1 cellular context compared by ENCODE assay signal in the genomic region with DNA sequence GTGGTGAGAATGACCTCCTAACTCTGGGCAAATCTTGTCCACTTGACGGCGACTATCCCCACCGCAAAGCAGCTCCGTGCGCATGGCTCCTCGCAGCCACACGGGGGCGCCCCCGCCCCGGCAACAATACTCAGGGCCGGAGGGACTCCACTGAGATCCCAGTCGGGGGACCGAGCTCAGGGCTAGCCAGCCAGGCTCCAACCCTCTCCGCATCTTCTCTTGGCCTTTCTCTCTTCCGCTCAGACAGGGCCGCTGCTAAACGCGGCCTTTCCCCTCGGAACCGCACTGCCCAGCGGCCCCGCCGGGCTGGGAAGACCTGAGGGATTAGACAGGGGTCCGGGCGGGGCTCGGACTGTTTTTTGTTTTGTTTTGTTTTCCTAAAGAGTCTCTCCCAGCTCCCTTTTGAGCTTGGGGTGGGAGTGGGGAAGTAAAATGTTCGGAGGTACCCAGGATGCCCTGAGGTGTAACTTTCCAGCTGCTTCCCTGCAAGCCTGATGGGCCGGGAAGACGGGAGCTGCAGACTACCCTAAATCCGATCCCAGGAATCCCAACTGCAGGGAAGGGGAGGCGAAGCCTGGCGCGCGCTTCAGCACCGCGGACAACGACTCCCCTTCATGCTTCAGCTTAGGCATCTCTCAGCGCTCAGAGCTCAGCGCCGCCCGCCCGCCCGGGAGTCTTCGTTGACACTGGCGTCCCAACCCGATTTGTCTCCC.
TF ChIP-seq lines count a peak whose summit lies in the region.

No MANE protein-coding gene starts in this region.

TF ChIP-seq in A549, 52 proteins besides CTCF, POLR2A, EP300 and RAD21 (continued from another document):
- TF ChIP-seq, protein P1, sequence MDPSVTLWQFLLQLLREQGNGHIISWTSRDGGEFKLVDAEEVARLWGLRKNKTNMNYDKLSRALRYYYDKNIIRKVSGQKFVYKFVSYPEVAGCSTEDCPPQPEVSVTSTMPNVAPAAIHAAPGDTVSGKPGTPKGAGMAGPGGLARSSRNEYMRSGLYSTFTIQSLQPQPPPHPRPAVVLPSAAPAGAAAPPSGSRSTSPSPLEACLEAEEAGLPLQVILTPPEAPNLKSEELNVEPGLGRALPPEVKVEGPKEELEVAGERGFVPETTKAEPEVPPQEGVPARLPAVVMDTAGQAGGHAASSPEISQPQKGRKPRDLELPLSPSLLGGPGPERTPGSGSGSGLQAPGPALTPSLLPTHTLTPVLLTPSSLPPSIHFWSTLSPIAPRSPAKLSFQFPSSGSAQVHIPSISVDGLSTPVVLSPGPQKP (IDR thresholded peaks at IDR 0.05; ENCODE audit: low read depth, low read length): no peak
- no peak for TF ChIP-seq MYC (IDR thresholded peaks at IDR 0.05; ENCODE audit: borderline replicate concordance, low read length)
- TF ChIP-seq HOXA7 (CRISPR knock-in tag; IDR thresholded peaks at IDR 0.05): no peak
- TF ChIP-seq, protein P2, sequence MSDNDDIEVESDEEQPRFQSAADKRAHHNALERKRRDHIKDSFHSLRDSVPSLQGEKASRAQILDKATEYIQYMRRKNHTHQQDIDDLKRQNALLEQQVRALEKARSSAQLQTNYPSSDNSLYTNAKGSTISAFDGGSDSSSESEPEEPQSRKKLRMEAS (IDR thresholded peaks at IDR 0.05): peak; percentile 61
TF ChIP-seq in A549: peak in this region for 4.
